ENCODE assay signal across 9 cellular contexts in the genomic region with DNA sequence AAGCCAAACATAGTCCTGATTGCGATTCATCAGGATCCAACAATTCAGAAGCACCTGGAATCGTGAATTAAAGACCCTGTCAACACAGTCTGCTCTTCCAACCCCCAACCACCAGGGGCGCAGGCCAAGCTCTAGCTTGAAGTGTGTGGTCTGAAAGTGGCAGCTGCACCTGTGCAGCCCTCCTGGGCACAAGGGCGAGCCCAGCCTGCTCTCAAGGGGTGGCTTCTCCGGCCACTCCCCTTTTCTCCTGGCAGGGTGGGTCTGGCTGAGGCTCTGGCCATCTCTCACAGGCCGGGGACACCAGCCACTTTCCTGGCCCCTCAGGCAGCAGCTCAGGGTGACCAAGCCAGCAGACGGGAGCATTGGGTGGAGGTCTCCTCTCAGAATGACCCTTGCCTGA.
DNase-seq lines count a peak whose midpoint lies in the region; ATAC-seq, FAIRE-seq and TF ChIP-seq lines count a peak whose summit lies in the region.
"Had no signal": no experiment of that assay in that cellular context is flagged by ENCODE, and none has a peak within 500 bp of the region (broad histone marks: within the 10 kb centered on the region; RNA-seq: fewer than 3 reads in every experiment).

No MANE protein-coding gene starts in this region.

- 82 to 91% methylated on average over 7 of the region's 7 CpGs for WGBS in pancreas, 2 donors

- POLR2A ChIA-PET in GM10248 (lab: Yijun Ruan, JAX), result no interaction called here

- H2AFZ ChIP-seq in Karpas-422 (ENCODE audit: low read length), result no peak overlapping the region

- H3K4me3 Mint-ChIP-seq in osteocyte (ENCODE audit: unreplicated experiment), result no peak overlapping the region

- no peak overlapping the region for H3K4me2 ChIP-seq in Karpas-422 (ENCODE audit: low read depth, low read length, poor library complexity, severe bottlenecking)

- H4K20me1 ChIP-seq in Karpas-422 (ENCODE audit: insufficient read depth, low read depth, low read length), result no peaks in the 10 kb centered on the region

- H3K9me3 Mint-ChIP-seq in osteocyte (ENCODE audit: unreplicated experiment), result peaks cover 4% of the 10 kb centered on the region

- H3K4me3 ChIP-seq in Karpas-422 (ENCODE audit: low read length) (no peak overlapping the region), choroid plexus epithelial cell (ENCODE audit: low read depth, low read length) (no peak overlapping the region), pancreas (no peak overlapping the region)

- TF ChIP-seq CTCF in GM10248 (IDR thresholded peaks at IDR 0.05; ENCODE audit: control extremely low read depth, extremely low read depth, low read depth, missing control alignments) (peak; percentile 31), choroid plexus epithelial cell (conservative IDR thresholded peaks at IDR 0.05; ENCODE audit: low read depth, low read length) (peak; percentile 57), osteocyte (IDR thresholded peaks at IDR 0.05) (peak; percentile 46), pancreas (IDR thresholded peaks at IDR 0.05) (peak in 2 of 4 donors; percentile 9 to 16)

- H3K27ac ChIP-seq in Karpas-422 (ENCODE audit: low read length) (no peak overlapping the region), pancreas (no peak overlapping the region)

- no peaks in the 10 kb centered on the region for H3K9me2 ChIP-seq in Karpas-422 (replicated peaks; ENCODE audit: insufficient read depth, low read length)

- H3K27me3 Mint-ChIP-seq in osteocyte (ENCODE audit: unreplicated experiment), result no peaks in the 10 kb centered on the region

- H3K36me3 ChIP-seq in Karpas-422 (ENCODE audit: insufficient read depth, low read length) (peaks cover 24% of the 10 kb centered on the region), pancreas (peaks cover 0 to 21% (median 0%) of the 10 kb centered on the region in 3 donors)

- intact Hi-C loops in pancreas (cut with DNase I), result no loop called here

- no peak overlapping the region for H3K27ac Mint-ChIP-seq in osteocyte (ENCODE audit: unreplicated experiment)

- peaks cover 14% of the 10 kb centered on the region for H3K4me1 Mint-ChIP-seq in osteocyte (ENCODE audit: unreplicated experiment)

- peaks cover 33% of the 10 kb centered on the region for H3K79me2 ChIP-seq in Karpas-422 (ENCODE audit: low read length)

- no peak for ATAC-seq in pancreas

- no peak overlapping the region for H3K9ac ChIP-seq in Karpas-422 (ENCODE audit: low read length)

- DNase-seq in GM10248 (ENCODE audit: extremely low spot score) (peak; percentile 53), Karpas-422 (peak; percentile 71), choroid plexus epithelial cell (ENCODE audit: low read depth) (no peak), osteocyte (ENCODE audit: extremely low spot score, unreplicated experiment) (no peak), pancreas (no peak), SKM-1 (lab: John Stamatoyannopoulos, UW; ENCODE audit: unreplicated experiment) (no peak), hippocampal formation (lab: John Stamatoyannopoulos, UW) (no peak)
- DNase-seq: NCI-H526 treated with DMSO at 0.1 percent for 48 hours; stimulated activated CD4-positive, alpha-beta T cell treated with anti-CD3 and anti-CD28 coated beads, Interleukin-4, amount 100 ng/mL, for 24 hours had no signal

- FAIRE-seq in pancreas (lab: Jason Lieb, UNC), result no peak

- H3K4me1 ChIP-seq in Karpas-422 (ENCODE audit: low read length) (no peaks in the 10 kb centered on the region), pancreas (no peaks in the 10 kb centered on the region)

- CTCF ChIA-PET in GM10248 (lab: Yijun Ruan, JAX), result interaction anchor here (0.8 to 2.6 kb wide), 13 partner anchors 10 to 208 kb away, joined by 3 to 14 read pairs (median 4); no protein-coding TSS in a partner anchor

- no peaks in the 10 kb centered on the region for H3K27me3 ChIP-seq in Karpas-422 (ENCODE audit: low read length)
- H3K27me3 ChIP-seq in pancreas, result no peaks in the 10 kb centered on the region

- peaks cover 26% of the 10 kb centered on the region for H3K36me3 Mint-ChIP-seq in osteocyte (ENCODE audit: unreplicated experiment)

- H3K9me3 ChIP-seq in Karpas-422 (ENCODE audit: low read length), result no peaks in the 10 kb centered on the region
- no peaks in the 10 kb centered on the region for H3K9me3 ChIP-seq in pancreas

Comparison
In these comparisons a context has a peak if more than half of its experiments do, and no peak if none do; other contexts are left out.
1. DNase-seq: peak in GM10248 (single experiment) and Karpas-422 (single experiment); none in choroid plexus epithelial cell (single experiment), osteocyte (single experiment), pancreas (0 of 6), SKM-1 (single experiment) and hippocampal formation (0 of 2).